9 cellular contexts compared by ENCODE assay signal in genomic region chr2:120293991-120294329, GRCh38. TPM values are rescaled to one million over a fixed set of nuclear protein-coding genes. Genes with fewer than 3 reads are reported as not detected.
A peak's percentile ranks its signal among the peaks of the same experiment; 100 is the strongest.
DNase-seq lines count a peak whose midpoint lies in the region; ATAC-seq and TF ChIP-seq lines count a peak whose summit lies in the region.
"Had no signal": no experiment of that assay in that cellular context is flagged by ENCODE, and none has a peak within 500 bp of the region (broad histone marks: within the 10 kb centered on the region; RNA-seq: fewer than 3 reads in every experiment).

No MANE protein-coding gene starts in this region.

- peaks cover 65% of the 10 kb centered on the region for H3K36me3 Mint-ChIP-seq in T-helper 2 cell treated with Interferon-gamma antibody and Interleukin-4, amounts not matched to agents 5 μg/mL and 100 μg/mL, for 36 hours (ENCODE audit: low read depth)
- H3K36me3 Mint-ChIP-seq in GM23338 (ENCODE audit: low read depth) = peaks cover 4% of the 10 kb centered on the region; the same call in 2 of the 3 replicates

- H3K4me1 ChIP-seq in BLaER1 treated with 17β-estradiol and CSF1 and Interleukin-3, amounts not matched to agents 10 nM and 100 nM = peaks cover 0 to 36% (median 24%) of the 10 kb centered on the region in 10 experiments; a peak in 17 of 20 replicates
- H3K4me1 ChIP-seq in GM23338 (ENCODE audit: insufficient read depth) = peaks cover 40% of the 10 kb centered on the region

- peaks cover 5 to 100% (median 60%) of the 10 kb centered on the region in 11 experiments; a peak in 19 of 22 replicates for H3K36me3 ChIP-seq in BLaER1 treated with 17β-estradiol and CSF1 and Interleukin-3, amounts not matched to agents 10 nM and 100 nM
- H3K36me3 ChIP-seq in GM23338 (ENCODE audit: insufficient read depth) = no peaks in the 10 kb centered on the region

- H3K4me3 ChIP-seq in BLaER1 treated with 17β-estradiol and CSF1 and Interleukin-3, amounts not matched to agents 10 nM and 100 nM = no peak overlapping the region
- H3K4me3 ChIP-seq in GM23338 = no peak overlapping the region

- H3K4me2 ChIP-seq in BLaER1 treated with 17β-estradiol and CSF1 and Interleukin-3, amounts not matched to agents 10 nM and 100 nM = peak overlapping the region in 8 of 11 experiments; percentile 29 to 61 (median 52); a peak in 16 of 22 replicates
- no peak overlapping the region for H3K4me2 ChIP-seq in GM23338

- no peaks in the 10 kb centered on the region for H3K27me3 Mint-ChIP-seq in T-helper 2 cell treated with Interferon-gamma antibody and Interleukin-4, amounts not matched to agents 5 μg/mL and 100 μg/mL, for 36 hours (ENCODE audit: low read depth)
- peaks cover 6% of the 10 kb centered on the region for H3K27me3 Mint-ChIP-seq in GM23338 (ENCODE audit: insufficient read depth, low read depth, poor library complexity)

- TF ChIP-seq CTCF in GM23338 (conservative IDR thresholded peaks at IDR 0.05; ENCODE audit: low read depth in 2 of 2) = no peak

- 0 out of 2 replicates have a peak, but pooled peaks cover 6% of the 10 kb centered on the region for H3F3A ChIP-seq in GM23338 (replicated peaks; ENCODE audit: low read depth)

- ATAC-seq in HG02884 (IDR thresholded peaks at IDR 0.05; ENCODE audit: unreplicated experiment) (peak; percentile 94), GM23338 (no peak)

- peak overlapping the region; percentile 77 for H3K27ac Mint-ChIP-seq in T-helper 2 cell treated with Interferon-gamma antibody and Interleukin-4, amounts not matched to agents 5 μg/mL and 100 μg/mL, for 36 hours
- H3K27ac Mint-ChIP-seq in GM23338 = no peak overlapping the region

- H2AFZ ChIP-seq in GM23338 = no peak overlapping the region

- DNase-seq in GM19238 (ENCODE audit: insufficient read length, low spot score) (peak; percentile 43), inferior parietal cortex (ENCODE audit: extremely low spot score) (no peak), GM23338 (ENCODE audit: low spot score) (no peak), SIG-M5 treated with dmso at 0.1 percent for 504 hours (lab: John Stamatoyannopoulos, UW; ENCODE audit: unreplicated experiment) (no peak), NCI-H2171 treated with DMSO at 0.1 percent for 48 hours (lab: John Stamatoyannopoulos, UW) (no peak)
- no peak for DNase-seq in T-helper 2 cell treated with Interferon-gamma antibody and Interleukin-4, amounts not matched to agents 5 μg/mL and 100 μg/mL, for 36 hours (ENCODE audit: low spot score)
- DNase-seq: NCI-H1092 treated with DMSO at 0.1 percent for 48 hours had no signal

- H3K9me2 ChIP-seq in GM23338 (ENCODE audit: insufficient read depth) = no peaks in the 10 kb centered on the region

- no peaks in the 10 kb centered on the region for H3K27me3 ChIP-seq in BLaER1 treated with 17β-estradiol and CSF1 and Interleukin-3, amounts not matched to agents 10 nM and 100 nM
- no peaks in the 10 kb centered on the region for H3K27me3 ChIP-seq in GM23338 (ENCODE audit: insufficient read depth)

- no peaks in the 10 kb centered on the region for H3K9me3 ChIP-seq in BLaER1 treated with 17β-estradiol and CSF1 and Interleukin-3, amounts not matched to agents 10 nM and 100 nM (replicated peaks in 1 of 11)

- H3K4me3 Mint-ChIP-seq in T-helper 2 cell treated with Interferon-gamma antibody and Interleukin-4, amounts not matched to agents 5 μg/mL and 100 μg/mL, for 36 hours = peak overlapping the region; percentile 61
- H3K4me3 Mint-ChIP-seq in GM23338 = no peak overlapping the region

- H3K4me1 Mint-ChIP-seq in T-helper 2 cell treated with Interferon-gamma antibody and Interleukin-4, amounts not matched to agents 5 μg/mL and 100 μg/mL, for 36 hours (ENCODE audit: low read depth) = peaks cover 51% of the 10 kb centered on the region
- H3K4me1 Mint-ChIP-seq in GM23338 = peaks cover 44% of the 10 kb centered on the region

- H3K79me2 ChIP-seq in GM23338 (replicated peaks; ENCODE audit: insufficient read depth) = no peaks in the 10 kb centered on the region

- no peak overlapping the region for H3K27ac ChIP-seq in BLaER1 treated with 17β-estradiol and CSF1 and Interleukin-3, amounts not matched to agents 10 nM and 100 nM
- H3K27ac ChIP-seq in GM23338 (ENCODE audit: low read depth) = no peak overlapping the region

- no peak overlapping the region for H3K9ac ChIP-seq in BLaER1 treated with 17β-estradiol and CSF1 and Interleukin-3, amounts not matched to agents 10 nM and 100 nM

- H4K20me1 ChIP-seq in BLaER1 treated with 17β-estradiol and CSF1 and Interleukin-3, amounts not matched to agents 10 nM and 100 nM = peaks cover 0 to 36% (median 0%) of the 10 kb centered on the region in 11 experiments; a peak in 7 of 22 replicates
- no peaks in the 10 kb centered on the region for H4K20me1 ChIP-seq in GM23338 (replicated peaks; ENCODE audit: insufficient read depth)

- no peaks in the 10 kb centered on the region for H3K9me3 Mint-ChIP-seq in T-helper 2 cell treated with Interferon-gamma antibody and Interleukin-4, amounts not matched to agents 5 μg/mL and 100 μg/mL, for 36 hours
- no peaks in the 10 kb centered on the region for H3K9me3 Mint-ChIP-seq in GM23338

TF ChIP-seq in GM23338, 12 proteins besides CTCF, POLR2A, EP300 and RAD21 (continues in another document):
- no peak for TF ChIP-seq ETS1 (IDR thresholded peaks at IDR 0.05)
- no peak for TF ChIP-seq ZNF114 (CRISPR knock-in tag; IDR thresholded peaks at IDR 0.05)
- no peak for TF ChIP-seq POLR2AphosphoS5 (IDR thresholded peaks at IDR 0.05; ENCODE audit: low read depth)
- no peak for TF ChIP-seq CREB1 (CRISPR knock-in tag; IDR thresholded peaks at IDR 0.05; ENCODE audit: low read depth)
- TF ChIP-seq JUNB (IDR thresholded peaks at IDR 0.05; ENCODE audit: unreplicated experiment) = no peak

RNA-seq across cellular contexts. Expression of gene RALB, which starts 41.3 kb away (rescaled TPM):
- total RNA-seq in GM23338 (2014; rRNA removed; shearing (Covaris generic)) = 16.4 and 17.4 TPM in 2 replicates
- polyA plus RNA-seq in GM23338 (2016; fragmentation: Nextera tagmentation; extraction: Ambion mirVana) = 15.2 and 16.2 TPM in 2 replicates

RNA-seq across cellular contexts. Expression of gene INHBB, which starts 52.0 kb away (rescaled TPM):
- total RNA-seq in GM23338 (2014; rRNA removed; shearing (Covaris generic)) = 0.16 and 0.21 TPM in 2 replicates
- 0.16 TPM in 1 of 2 replicates, not detected in the other for polyA plus RNA-seq in GM23338 (2016; fragmentation: Nextera tagmentation; extraction: Ambion mirVana)
